In the genomic region with DNA sequence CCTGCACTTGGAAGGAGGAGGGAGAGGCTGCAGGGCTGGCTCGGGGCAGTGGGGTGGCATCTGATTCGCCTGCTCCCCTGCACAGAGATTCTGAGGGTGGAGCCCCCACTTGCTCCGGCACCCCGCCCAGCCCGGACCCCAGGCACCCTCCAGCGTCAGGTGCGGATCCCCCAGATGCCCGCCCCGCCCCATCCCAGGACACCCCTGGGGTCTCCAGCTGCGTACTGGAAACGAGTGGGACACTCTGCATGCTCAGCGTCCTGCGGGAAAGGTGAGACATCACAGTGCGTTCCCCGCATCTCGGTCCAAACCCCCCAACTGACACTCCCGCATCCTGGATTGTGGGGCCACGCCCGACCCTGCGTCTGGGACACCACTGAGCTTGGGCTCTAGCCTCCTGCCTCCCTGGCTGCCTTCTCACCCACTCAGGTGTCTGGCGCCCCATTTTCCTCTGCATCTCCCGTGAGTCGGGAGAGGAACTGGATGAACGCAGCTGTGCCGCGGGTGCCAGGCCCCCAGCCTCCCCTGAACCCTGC, we compare ENCODE assay signal across 23 cellular contexts. TPM values are rescaled to one million over a fixed set of nuclear protein-coding genes. Genes with fewer than 3 reads are reported as not detected.
"Had no signal": no experiment of that assay in that cellular context is flagged by ENCODE, and none has a peak within 500 bp of the region (broad histone marks: within the 10 kb centered on the region; RNA-seq: fewer than 3 reads in every experiment).

No MANE protein-coding gene starts in this region.

- ATAC-seq: heart right ventricle; naive thymus-derived CD4-positive, alpha-beta T cell; stimulated activated naive CD8-positive, alpha-beta T cell treated with anti-CD3 and anti-CD28 coated beads, Interleukin-15, Interleukin-2, amounts not matched to agents 100 U/mL and 50 U/mL, for 24 hours had no signal

- H3K36me3 Mint-ChIP-seq: activated naive CD4-positive, alpha-beta T cell treated with anti-CD3 and anti-CD28 coated beads, Interleukin-2, amount 50 U/mL, for 24 hours had no signal

- H3K9me3 Mint-ChIP-seq: activated naive CD4-positive, alpha-beta T cell treated with anti-CD3 and anti-CD28 coated beads, Interleukin-2, amount 50 U/mL, for 24 hours; naive thymus-derived CD4-positive, alpha-beta T cell had no signal

- H3K4me3 Mint-ChIP-seq: activated naive CD4-positive, alpha-beta T cell treated with anti-CD3 and anti-CD28 coated beads, Interleukin-2, amount 50 U/mL, for 24 hours; naive thymus-derived CD4-positive, alpha-beta T cell had no signal

- H3K27me3 ChIP-seq: dorsolateral prefrontal cortex, heart right ventricle, neutrophil, tibial nerve, vagina had no signal

- H3K9me3 ChIP-seq: heart right ventricle, neutrophil, tibial nerve, vagina had no signal

- H3K27ac ChIP-seq: heart right ventricle, vagina, VCaP had no signal

- H3K27ac Mint-ChIP-seq: activated naive CD4-positive, alpha-beta T cell treated with anti-CD3 and anti-CD28 coated beads, Interleukin-2, amount 50 U/mL, for 24 hours had no signal

- H3K27me3 Mint-ChIP-seq: activated naive CD4-positive, alpha-beta T cell treated with anti-CD3 and anti-CD28 coated beads, Interleukin-2, amount 50 U/mL, for 24 hours; naive thymus-derived CD4-positive, alpha-beta T cell had no signal

- DNase-seq: activated CD4-positive, CD25-positive, alpha-beta regulatory T cell treated with anti-CD3 and anti-CD28 coated beads, Interleukin-2, amount 50 U/mL, for 72 hours; activated CD8-positive, alpha-beta memory T cell treated with anti-CD3 and anti-CD28 coated beads for 24 hours; activated CD8-positive, alpha-beta memory T cell treated with anti-CD3 and anti-CD28 coated beads, Interleukin-2, amount 50 U/mL, for 48 hours; activated effector memory CD4-positive, alpha-beta T cell treated with anti-CD3 and anti-CD28 coated beads, Interleukin-2, amount 50 U/mL, for 16 hours; activated T-cell treated with anti-CD3 and anti-CD28 coated beads, Interleukin-2, amount 50 U/mL, for 48 hours; dorsolateral prefrontal cortex; heart right ventricle; kidney glomerular epithelial cell; retina; stimulated activated CD4-positive, alpha-beta T cell treated with anti-CD3 and anti-CD28 coated beads, Interleukin-12 subunit alpha, Interleukin-12 subunit beta, amount 100 ng/mL, for 4 hours; stimulated activated CD4-positive, alpha-beta T cell treated with anti-CD3 and anti-CD28 coated beads, Interleukin-1b, Interleukin-23, amount 100 ng/mL, for 48 hours; stimulated activated naive CD8-positive, alpha-beta T cell treated with anti-CD3 and anti-CD28 coated beads, Interleukin-15, Interleukin-2, amounts not matched to agents 100 U/mL and 50 U/mL, for 24 hours; substantia nigra; T-helper 2 cell had no signal

- H3K4me3 ChIP-seq: heart right ventricle, tibial nerve, vagina had no signal

RNA-seq across cellular contexts. Expression of a gene that starts 41.6 kb away (rescaled TPM):
- total RNA-seq: bronchial epithelial cell, chondrocyte, liver, tibial nerve, vagina had no signal
- polyA plus RNA-seq: heart right ventricle, liver had no signal

RNA-seq across cellular contexts. Expression of a gene that starts 49.2 kb away (rescaled TPM):
- polyA plus RNA-seq: naive thymus-derived CD4-positive, alpha-beta T cell had no signal
